Comparison of ENCODE assay signal across 9 cellular contexts in the genomic region with DNA sequence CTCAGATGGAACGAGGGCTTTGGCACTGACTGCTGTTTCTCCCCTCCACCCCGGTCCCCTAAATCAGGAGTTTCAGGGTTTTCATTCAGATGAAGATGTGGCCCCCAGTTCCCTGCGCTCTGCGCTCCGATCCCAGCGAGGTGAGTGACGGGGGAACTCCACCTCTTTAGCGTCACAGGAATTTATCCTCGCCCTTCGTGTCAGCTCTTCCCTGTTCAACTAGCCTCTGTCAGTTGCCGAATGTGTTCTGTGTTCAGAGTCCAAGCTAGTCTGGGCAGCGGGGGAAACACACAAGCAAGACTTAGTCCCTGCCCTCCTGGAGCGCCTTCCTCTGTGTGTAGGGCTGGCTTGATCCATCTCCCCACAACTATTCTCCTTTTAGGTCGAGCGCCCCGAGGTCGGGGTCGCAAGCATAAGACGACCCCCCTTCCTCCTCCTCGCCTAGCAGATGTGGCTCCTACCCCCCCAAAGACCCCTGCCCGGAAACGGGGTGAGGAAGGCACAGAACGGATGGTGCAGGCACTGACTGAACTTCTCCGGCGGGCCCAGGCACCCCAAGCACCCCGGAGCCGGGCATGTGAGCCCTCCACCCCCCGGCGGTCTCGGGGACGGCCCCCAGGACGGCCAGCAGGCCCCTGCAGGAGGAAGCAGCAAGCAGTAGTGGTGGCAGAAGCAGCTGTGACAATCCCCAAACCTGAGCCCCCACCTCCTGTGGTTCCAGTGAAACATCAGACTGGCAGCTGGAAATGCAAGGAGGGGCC. TPM values are rescaled to one million over a fixed set of nuclear protein-coding genes. Genes with fewer than 3 reads are reported as not detected.
DNase-seq lines count a peak whose midpoint lies in the region; ATAC-seq, FAIRE-seq and TF ChIP-seq lines count a peak whose summit lies in the region.
"Had no signal": no experiment of that assay in that cellular context is flagged by ENCODE, and none has a peak within 500 bp of the region (broad histone marks: within the 10 kb centered on the region; RNA-seq: fewer than 3 reads in every experiment).

No MANE protein-coding gene starts in this region.

- H2BK5ac ChIP-seq in trophoblast cell (ENCODE audit: low read depth, low read length, poor library complexity): no peak overlapping the region

- H3K27ac ChIP-seq in Panc1 (ENCODE audit: low read length): peak overlapping the region; percentile 80
- no peak overlapping the region for H3K27ac ChIP-seq in endothelial cell of umbilical vein (ENCODE audit: insufficient read depth, low read depth, low read length)
- H3K27ac ChIP-seq in trophoblast cell (ENCODE audit: low read depth, low read length): no peak overlapping the region

- H3K4me3 ChIP-seq in GM06990 (replicated peaks; ENCODE audit: low read depth, low read length) (peak overlapping the region; percentile 91), Panc1 (ENCODE audit: low read depth in 2 of 2, low read length in 2 of 2) (peak overlapping the region; percentile 81 to 85), endothelial cell of umbilical vein (replicated peaks in 1 of 3; ENCODE audit: insufficient read depth in 1 of 3, low read depth in 1 of 3, low read length in 3 of 3) (no peak overlapping the region), trophoblast cell (ENCODE audit: low read depth, low read length) (no peak overlapping the region)

- H2AK5ac ChIP-seq in trophoblast cell (ENCODE audit: low read length): no peak overlapping the region

- CTCF ChIA-PET in Panc1 (lab: Charles Lee) (no interaction called here), endothelial cell of umbilical vein (lab: Charles Lee) (interaction anchor here (0.5 to 1.8 kb wide), 3 partner anchors 21 to 363 kb away, joined by 3 to 7 read pairs (median 5); a partner anchor contains a TSS)

- H3K14ac ChIP-seq in trophoblast cell (ENCODE audit: low read length): no peak overlapping the region

- no peak overlapping the region for H2BK12ac ChIP-seq in trophoblast cell (ENCODE audit: low read length)

- FAIRE-seq in endothelial cell of umbilical vein (lab: Jason Lieb, UNC): no peak

- H3K4ac ChIP-seq in trophoblast cell (ENCODE audit: low read depth, low read length): peak overlapping the region; percentile 13

- H3K4me1 ChIP-seq in Panc1 (ENCODE audit: control insufficient read depth, insufficient read depth, low read length): peaks cover 16% of the 10 kb centered on the region
- H3K4me1 ChIP-seq in endothelial cell of umbilical vein (ENCODE audit: control insufficient read depth, extremely low read depth, insufficient read depth, low read length): peaks cover 17% of the 10 kb centered on the region
- H3K4me1 ChIP-seq in trophoblast cell (ENCODE audit: control insufficient read depth in 1 of 2, insufficient read depth in 2 of 2, low read length in 2 of 2): peaks cover 10 to 15% of the 10 kb centered on the region in 2 experiments

- H3K79me2 ChIP-seq in endothelial cell of umbilical vein (ENCODE audit: control insufficient read depth, insufficient read depth, low read length) (peaks cover 30% of the 10 kb centered on the region), trophoblast cell (ENCODE audit: control insufficient read depth, insufficient read depth, low read length, poor library complexity) (peaks cover 10% of the 10 kb centered on the region)

- H2AFZ ChIP-seq in endothelial cell of umbilical vein (ENCODE audit: low read depth, low read length) (no peak overlapping the region), trophoblast cell (ENCODE audit: insufficient read depth, low read length, poor library complexity) (no peak overlapping the region)

- H4K91ac ChIP-seq in trophoblast cell (ENCODE audit: low read depth, low read length): no peak overlapping the region

- no CpG with 5 or more reads among the region's 32 CpGs for WGBS in trophoblast cell (ENCODE audit: extremely low coverage, insufficient coverage, insufficient read length)

- no peaks in the 10 kb centered on the region for H3K9me1 ChIP-seq in endothelial cell of umbilical vein (replicated peaks; ENCODE audit: control insufficient read depth, extremely low read depth, insufficient read depth, low read length)

- dilution Hi-C loops in endothelial cell of umbilical vein (cut with MboI; ENCODE audit: extremely low pct_ligation_motif_present, low sequenced_read_pairs): no loop called here

- no peaks in the 10 kb centered on the region for H4K20me1 ChIP-seq in endothelial cell of umbilical vein (replicated peaks; ENCODE audit: control insufficient read depth, extremely low read depth, insufficient read depth, low read length)

- POLR2A ChIA-PET in Panc1 (lab: Charles Lee): interaction anchor here (1.0 kb wide), 1 partner anchor 26 kb away, joined by 3 read pairs; a partner anchor contains a TSS
- POLR2A ChIA-PET in endothelial cell of umbilical vein (lab: Charles Lee): no interaction called here

- peaks cover 35% of the 10 kb centered on the region for H3K36me3 ChIP-seq in GM06990 (ENCODE audit: control insufficient read depth, insufficient read depth, low read length)
- peaks cover 16% of the 10 kb centered on the region; the same call in 1 of the 2 replicates for H3K36me3 ChIP-seq in Panc1 (ENCODE audit: control insufficient read depth, insufficient read depth, low read length)
- H3K36me3 ChIP-seq in endothelial cell of umbilical vein (ENCODE audit: control insufficient read depth in 2 of 2, extremely low read depth in 1 of 2, insufficient read depth in 2 of 2, low read length in 2 of 2): peaks cover 12 to 34% of the 10 kb centered on the region in 2 experiments
- peaks cover 47% of the 10 kb centered on the region in 2 experiments for H3K36me3 ChIP-seq in trophoblast cell (ENCODE audit: control insufficient read depth in 1 of 2, insufficient read depth in 2 of 2, low read length in 2 of 2)

- H2BK120ac ChIP-seq in trophoblast cell (ENCODE audit: insufficient read depth, low read length, poor library complexity): no peak overlapping the region

- no peak for TF ChIP-seq POLR2A in endothelial cell of umbilical vein (IDR thresholded peaks at IDR 0.05; ENCODE audit: low read depth, low read length)

- no peak overlapping the region for H4K8ac ChIP-seq in trophoblast cell (ENCODE audit: low read depth, low read length)

- H3K4me2 ChIP-seq in endothelial cell of umbilical vein (ENCODE audit: insufficient read depth, low read length): peak overlapping the region; percentile 44
- peak overlapping the region; percentile 90 for H3K4me2 ChIP-seq in trophoblast cell (ENCODE audit: low read length)

- TF ChIP-seq CTCF in GM06990 (IDR thresholded peaks at IDR 0.05; ENCODE audit: insufficient read depth, low read length, poor library complexity, severe bottlenecking) (no peak), Panc1 (IDR thresholded peaks at IDR 0.05) (no peak), endothelial cell of umbilical vein (IDR thresholded peaks at IDR 0.05; ENCODE audit: extremely low read depth in 1 of 2, insufficient read depth in 1 of 2, low read depth in 1 of 2, low read length in 2 of 2) (no peak)

- no peaks in the 10 kb centered on the region for H3K9me3 ChIP-seq in Panc1 (ENCODE audit: control insufficient read depth, insufficient read depth, low read depth, low read length)
- no peaks in the 10 kb centered on the region for H3K9me3 ChIP-seq in endothelial cell of umbilical vein (replicated peaks; ENCODE audit: control insufficient read depth, insufficient read depth, low read length)
- H3K9me3 ChIP-seq in trophoblast cell (ENCODE audit: insufficient read depth, low read depth, low read length): no peaks in the 10 kb centered on the region

- intact Hi-C loops in Panc1 (cut with micrococcal nuclease; ENCODE audit: unreplicated experiment) (loop anchor here (10.0 kb wide), 1 partner anchor 165 kb away; no protein-coding TSS in a partner anchor), endothelial cell of umbilical vein (cut with micrococcal nuclease) (no loop called here)

- H3K9ac ChIP-seq in endothelial cell of umbilical vein (replicated peaks; ENCODE audit: extremely low read depth, insufficient read depth, low read length) (no peak overlapping the region), trophoblast cell (ENCODE audit: low read length) (no peak overlapping the region)

- H3K79me1 ChIP-seq in trophoblast cell (ENCODE audit: low read length): peaks cover 6% of the 10 kb centered on the region

- in situ Hi-C loops in Panc1 (cut with HindIII; ENCODE audit: low pct_unique_long_range_greater_than_20kb, low sequenced_read_pairs): no loop called here

- BruUV-seq in Panc1 (replicated peaks; lab: Mats Ljungman, UMichigan) (TSS peak; percentile 67), endothelial cell of umbilical vein (replicated peaks; lab: Mats Ljungman, UMichigan) (no TSS peak)

- H3K18ac ChIP-seq in trophoblast cell (ENCODE audit: low read length): no peak overlapping the region

- ATAC-seq in Panc1 (no peak), GM18498 (IDR thresholded peaks at IDR 0.05; ENCODE audit: unreplicated experiment) (no peak)
- ATAC-seq: esophagus mucosa had no signal

- H3K27me3 ChIP-seq in GM06990 (replicated peaks; ENCODE audit: control insufficient read depth, insufficient read depth, low read length) (no peaks in the 10 kb centered on the region), Panc1 (ENCODE audit: control insufficient read depth, insufficient read depth, low read length) (no peaks in the 10 kb centered on the region), endothelial cell of umbilical vein (ENCODE audit: control insufficient read depth in 2 of 2, insufficient read depth in 2 of 2, low read length in 2 of 2) (no peaks in the 10 kb centered on the region), trophoblast cell (ENCODE audit: insufficient read depth, low read length) (no peaks in the 10 kb centered on the region)

- no peak overlapping the region for H3K23ac ChIP-seq in trophoblast cell (ENCODE audit: low read length)

- no peak overlapping the region for H4K12ac ChIP-seq in trophoblast cell (ENCODE audit: low read depth, low read length)

- DNase-seq in GM06990 (ENCODE audit: extremely low read depth, insufficient read length): no peak
- no peak for DNase-seq in Panc1 (ENCODE audit: low read depth, low spot score)
- DNase-seq in endothelial cell of umbilical vein (ENCODE audit: low read depth, low spot score): no peak
- no peak for DNase-seq in trophoblast cell
- DNase-seq in GM19240 (ENCODE audit: insufficient read length, low spot score): no peak
- DNase-seq in germinal center (ENCODE audit: low spot score): no peak
- DNase-seq in activated effector memory CD4-positive, alpha-beta T cell treated with anti-CD3 and anti-CD28 coated beads, Interleukin-2, amount 50 U/mL, for 16 hours: no peak

RNA-seq across cellular contexts. Expression of a gene that starts 1.8 kb away (rescaled TPM):
- total RNA-seq in Panc1 (2021; ENCODE audit: unreplicated experiment) (68.8 TPM), endothelial cell of umbilical vein (37.2 and 40.0 TPM in 2 replicates)
- polyA plus RNA-seq in Panc1 (2012; ENCODE audit: insufficient read length): 73.8 TPM
- polyA plus RNA-seq in endothelial cell of umbilical vein: 28.4 and 30.1 TPM in 2 replicates
- 24.0 and 26.7 TPM in 2 replicates for polyA plus RNA-seq in endothelial cell of umbilical vein (2011; cell fraction: cytosol; rRNA removed)
- 104 and 136 TPM in 2 replicates for polyA plus RNA-seq in endothelial cell of umbilical vein (2011; cell fraction: nucleus; rRNA removed)
- polyA plus RNA-seq in endothelial cell of umbilical vein (2012): 29.0 and 33.0 TPM in 2 replicates
- polyA minus RNA-seq in endothelial cell of umbilical vein: 18.3 and 18.8 TPM in 2 replicates
- polyA minus RNA-seq in endothelial cell of umbilical vein (2011; cell fraction: cytosol; rRNA and poly(A)+ RNA removed): 11.7 TPM
- 17.0 and 23.1 TPM in 2 replicates for polyA minus RNA-seq in endothelial cell of umbilical vein (2011; cell fraction: nucleus; rRNA and poly(A)+ RNA removed)
- 18.4 and 20.0 TPM in 2 replicates for polyA plus RNA-seq in trophoblast cell (2013)

RNA-seq across cellular contexts. Expression of a gene that starts 15.2 kb away (rescaled TPM):
- not detected for total RNA-seq in Panc1 (2021; ENCODE audit: unreplicated experiment)
- polyA plus RNA-seq in Panc1 (2012; ENCODE audit: insufficient read length): 0.53 TPM
- not detected in 2 replicates for total RNA-seq in endothelial cell of umbilical vein
- not detected in 2 replicates for polyA plus RNA-seq in endothelial cell of umbilical vein
- polyA plus RNA-seq in endothelial cell of umbilical vein (2011; cell fraction: cytosol; rRNA removed): not detected in 2 replicates
- not detected in 2 replicates for polyA plus RNA-seq in endothelial cell of umbilical vein (2011; cell fraction: nucleus; rRNA removed)
- polyA plus RNA-seq in endothelial cell of umbilical vein (2012): 0.23 TPM in 1 of 2 replicates, not detected in the other
- not detected in 2 replicates for polyA minus RNA-seq in endothelial cell of umbilical vein
- not detected for polyA minus RNA-seq in endothelial cell of umbilical vein (2011; cell fraction: cytosol; rRNA and poly(A)+ RNA removed)
- polyA minus RNA-seq in endothelial cell of umbilical vein (2011; cell fraction: nucleus; rRNA and poly(A)+ RNA removed): not detected in 2 replicates
- not detected in 2 replicates for polyA plus RNA-seq in trophoblast cell (2013)
- total RNA-seq: esophagus mucosa had no signal

RNA-seq across cellular contexts. Expression of a gene that starts 22.7 kb away (rescaled TPM):
- total RNA-seq in Panc1 (2021; ENCODE audit: unreplicated experiment): 12.5 TPM
- 7.4 TPM for polyA plus RNA-seq in Panc1 (2012; ENCODE audit: insufficient read length)
- 2.6 and 3.4 TPM in 2 replicates for total RNA-seq in endothelial cell of umbilical vein
- polyA plus RNA-seq in endothelial cell of umbilical vein: 7.6 and 11.8 TPM in 2 replicates
- 2.3 and 4.5 TPM in 2 replicates for polyA plus RNA-seq in endothelial cell of umbilical vein (2011; cell fraction: cytosol; rRNA removed)
- 3.4 and 4.9 TPM in 2 replicates for polyA plus RNA-seq in endothelial cell of umbilical vein (2011; cell fraction: nucleus; rRNA removed)
- 2.8 and 3.8 TPM in 2 replicates for polyA plus RNA-seq in endothelial cell of umbilical vein (2012)
- polyA minus RNA-seq in endothelial cell of umbilical vein: 1.1 and 2.8 TPM in 2 replicates
- polyA minus RNA-seq in endothelial cell of umbilical vein (2011; cell fraction: cytosol; rRNA and poly(A)+ RNA removed): 5.9 TPM
- polyA minus RNA-seq in endothelial cell of umbilical vein (2011; cell fraction: nucleus; rRNA and poly(A)+ RNA removed): 0.96 and 1.7 TPM in 2 replicates
- polyA plus RNA-seq in trophoblast cell (2013): 4.2 and 5.3 TPM in 2 replicates

RNA-seq across cellular contexts. Expression of a gene that starts 25.6 kb away (rescaled TPM):
- total RNA-seq in Panc1 (2021; ENCODE audit: unreplicated experiment) (29.8 TPM), endothelial cell of umbilical vein (5.6 and 10.5 TPM in 2 replicates)
- 36.5 TPM for polyA plus RNA-seq in Panc1 (2012; ENCODE audit: insufficient read length)
- 13.5 and 15.0 TPM in 2 replicates for polyA plus RNA-seq in endothelial cell of umbilical vein
- 8.4 and 10.2 TPM in 2 replicates for polyA plus RNA-seq in endothelial cell of umbilical vein (2011; cell fraction: cytosol; rRNA removed)
- polyA plus RNA-seq in endothelial cell of umbilical vein (2011; cell fraction: nucleus; rRNA removed): 42.0 and 48.4 TPM in 2 replicates
- polyA plus RNA-seq in endothelial cell of umbilical vein (2012): 7.9 and 8.9 TPM in 2 replicates
- 6.2 and 7.0 TPM in 2 replicates for polyA minus RNA-seq in endothelial cell of umbilical vein
- 6.1 TPM for polyA minus RNA-seq in endothelial cell of umbilical vein (2011; cell fraction: cytosol; rRNA and poly(A)+ RNA removed)
- 8.8 and 11.3 TPM in 2 replicates for polyA minus RNA-seq in endothelial cell of umbilical vein (2011; cell fraction: nucleus; rRNA and poly(A)+ RNA removed)
- polyA plus RNA-seq in trophoblast cell (2013): 12.1 and 12.4 TPM in 2 replicates

RNA-seq across cellular contexts. Expression of a gene that starts 25.9 kb away (rescaled TPM):
- total RNA-seq in Panc1 (2021; ENCODE audit: unreplicated experiment) (169 TPM), endothelial cell of umbilical vein (65.6 and 70.1 TPM in 2 replicates)
- polyA plus RNA-seq in Panc1 (2012; ENCODE audit: insufficient read length): 94.6 TPM
- 60.0 and 86.8 TPM in 2 replicates for polyA plus RNA-seq in endothelial cell of umbilical vein
- 47.8 and 53.4 TPM in 2 replicates for polyA plus RNA-seq in endothelial cell of umbilical vein (2011; cell fraction: cytosol; rRNA removed)
- 21.6 and 24.9 TPM in 2 replicates for polyA plus RNA-seq in endothelial cell of umbilical vein (2011; cell fraction: nucleus; rRNA removed)
- 72.2 and 84.2 TPM in 2 replicates for polyA plus RNA-seq in endothelial cell of umbilical vein (2012)
- polyA minus RNA-seq in endothelial cell of umbilical vein: 55.3 and 57.8 TPM in 2 replicates
- polyA minus RNA-seq in endothelial cell of umbilical vein (2011; cell fraction: cytosol; rRNA and poly(A)+ RNA removed): 12.5 TPM
- 4.0 and 5.7 TPM in 2 replicates for polyA minus RNA-seq in endothelial cell of umbilical vein (2011; cell fraction: nucleus; rRNA and poly(A)+ RNA removed)
- polyA plus RNA-seq in trophoblast cell (2013): 119 and 123 TPM in 2 replicates

Comparison
In these comparisons a context has a peak if more than half of its experiments do, and no peak if none do; other contexts are left out.
1. H3K4me3 ChIP-seq: peak in GM06990 (single experiment) and Panc1 (2 of 2); none in endothelial cell of umbilical vein (0 of 3) and trophoblast cell (single experiment).